ENCODE assay signal across 1 cellular context in the genomic region with DNA sequence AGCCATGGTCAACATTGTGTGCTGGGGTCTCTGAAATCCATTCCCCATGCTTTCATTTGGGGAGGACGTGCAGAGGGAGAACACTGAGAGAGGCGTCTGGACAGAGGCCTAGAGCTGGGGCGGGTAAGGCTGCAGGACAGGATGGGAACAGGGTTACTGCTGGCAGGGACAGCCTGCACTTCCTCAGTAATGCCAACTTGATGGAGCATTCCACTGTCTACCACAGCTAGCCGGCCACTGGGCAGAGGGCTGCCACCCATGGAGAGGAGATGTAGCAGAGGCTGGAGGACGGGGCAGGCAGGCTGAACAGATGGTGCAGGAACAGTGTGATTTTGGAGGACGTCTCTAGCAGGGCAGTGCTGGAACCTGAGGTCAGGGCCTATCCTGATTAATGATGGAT.
TF ChIP-seq lines count a peak whose summit lies in the region.

No MANE protein-coding gene starts in this region.

TF ChIP-seq in IMR-90, 13 proteins besides CTCF, POLR2A, EP300 and RAD21 (continued from another document):
- TF ChIP-seq, protein P1, sequence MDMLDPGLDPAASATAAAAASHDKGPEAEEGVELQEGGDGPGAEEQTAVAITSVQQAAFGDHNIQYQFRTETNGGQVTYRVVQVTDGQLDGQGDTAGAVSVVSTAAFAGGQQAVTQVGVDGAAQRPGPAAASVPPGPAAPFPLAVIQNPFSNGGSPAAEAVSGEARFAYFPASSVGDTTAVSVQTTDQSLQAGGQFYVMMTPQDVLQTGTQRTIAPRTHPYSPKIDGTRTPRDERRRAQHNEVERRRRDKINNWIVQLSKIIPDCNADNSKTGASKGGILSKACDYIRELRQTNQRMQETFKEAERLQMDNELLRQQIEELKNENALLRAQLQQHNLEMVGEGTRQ (IDR thresholded peaks at IDR 0.05; ENCODE audit: low read depth, low read length): no peak
- TF ChIP-seq CHD1 (IDR thresholded peaks at IDR 0.05; ENCODE audit: low read depth, low read length) (no peak), MXI1 (IDR thresholded peaks at IDR 0.05; ENCODE audit: borderline replicate concordance, low read depth, low read length) (no peak), RCOR1 (IDR thresholded peaks at IDR 0.05; ENCODE audit: insufficient replicate concordance, low read length) (no peak), FOS (IDR thresholded peaks at IDR 0.05; ENCODE audit: low read depth, low read length) (no peak), RFX5 (IDR thresholded peaks at IDR 0.05; ENCODE audit: low read depth, low read length) (no peak), MAZ (IDR thresholded peaks at IDR 0.05; ENCODE audit: borderline replicate concordance, low read depth, low read length) (no peak), NFE2L2 (IDR thresholded peaks at IDR 0.05; ENCODE audit: low read depth, low read length) (no peak), BHLHE40 (IDR thresholded peaks at IDR 0.05; ENCODE audit: low read depth, low read length) (no peak), CEBPB (IDR thresholded peaks at IDR 0.05; ENCODE audit: low read depth, low read length) (no peak), MAFK (IDR thresholded peaks at IDR 0.05; ENCODE audit: low read depth, low read length) (no peak)
- TF ChIP-seq, protein P2, sequence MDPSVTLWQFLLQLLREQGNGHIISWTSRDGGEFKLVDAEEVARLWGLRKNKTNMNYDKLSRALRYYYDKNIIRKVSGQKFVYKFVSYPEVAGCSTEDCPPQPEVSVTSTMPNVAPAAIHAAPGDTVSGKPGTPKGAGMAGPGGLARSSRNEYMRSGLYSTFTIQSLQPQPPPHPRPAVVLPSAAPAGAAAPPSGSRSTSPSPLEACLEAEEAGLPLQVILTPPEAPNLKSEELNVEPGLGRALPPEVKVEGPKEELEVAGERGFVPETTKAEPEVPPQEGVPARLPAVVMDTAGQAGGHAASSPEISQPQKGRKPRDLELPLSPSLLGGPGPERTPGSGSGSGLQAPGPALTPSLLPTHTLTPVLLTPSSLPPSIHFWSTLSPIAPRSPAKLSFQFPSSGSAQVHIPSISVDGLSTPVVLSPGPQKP (IDR thresholded peaks at IDR 0.05; ENCODE audit: borderline replicate concordance, low read depth, low read length): no peak
